Comparison of ENCODE assay signal across 9 cellular contexts in the genomic region with DNA sequence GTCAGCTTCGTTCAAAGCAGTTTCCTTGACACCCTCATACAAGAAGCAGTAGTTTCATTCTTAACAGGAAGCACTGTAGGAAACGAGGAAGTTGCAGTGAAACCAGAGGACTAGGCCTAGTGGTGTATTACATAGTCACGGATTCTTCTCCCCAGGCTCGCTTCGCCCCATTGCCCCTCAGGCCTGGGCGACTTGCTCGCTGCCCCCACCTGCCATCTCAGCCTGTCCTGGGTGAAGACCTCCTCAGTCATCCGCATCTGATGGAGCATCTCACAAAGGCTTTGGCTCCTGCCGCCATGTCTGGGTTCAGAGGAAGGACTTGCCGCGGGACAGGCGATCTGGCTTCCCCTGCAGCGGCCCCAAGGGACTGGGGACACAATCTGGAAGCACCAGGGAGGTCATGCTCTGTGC.
DNase-seq lines count a peak whose midpoint lies in the region; ATAC-seq and TF ChIP-seq lines count a peak whose summit lies in the region.
"Had no signal": no experiment of that assay in that cellular context is flagged by ENCODE, and none has a peak within 500 bp of the region (broad histone marks: within the 10 kb centered on the region; RNA-seq: fewer than 3 reads in every experiment).

No MANE protein-coding gene starts in this region.

- peak overlapping the region in 9 of 10 experiments; percentile 6 to 56 (median 37); a peak in 13 of 20 replicates for H3K4me3 ChIP-seq in BLaER1 treated with 17β-estradiol and CSF1 and Interleukin-3, amounts not matched to agents 10 nM and 100 nM
- H3K4me3 ChIP-seq in MM.1S (ENCODE audit: low read length): no peak overlapping the region

- H3K4me2 ChIP-seq in BLaER1 treated with 17β-estradiol and CSF1 and Interleukin-3, amounts not matched to agents 10 nM and 100 nM: peak overlapping the region; percentile 65 to 89 (median 74)
- H3K4me2 ChIP-seq in MM.1S (ENCODE audit: low read depth, low read length): no peak overlapping the region

- H4K20me1 ChIP-seq in BLaER1 treated with 17β-estradiol and CSF1 and Interleukin-3, amounts not matched to agents 10 nM and 100 nM: no peaks in the 10 kb centered on the region
- H4K20me1 ChIP-seq in MM.1S (ENCODE audit: insufficient read depth, low read length): no peaks in the 10 kb centered on the region

- ATAC-seq in GM19438 (IDR thresholded peaks at IDR 0.05; ENCODE audit: low read depth, unreplicated experiment) (peak; percentile 91), HG03103 (IDR thresholded peaks at IDR 0.05; ENCODE audit: low read depth, unreplicated experiment) (peak; percentile 96), T-helper 17 cell (peak; percentile 65)

- no peaks in the 10 kb centered on the region for H3K36me3 Mint-ChIP-seq in T-helper 17 cell (ENCODE audit: low read depth)

- H3K4me1 ChIP-seq in BLaER1 treated with 17β-estradiol and CSF1 and Interleukin-3, amounts not matched to agents 10 nM and 100 nM: peaks cover 21 to 25% (median 24%) of the 10 kb centered on the region in 10 experiments
- no peaks in the 10 kb centered on the region for H3K4me1 ChIP-seq in MM.1S (ENCODE audit: low read length)

- no peaks in the 10 kb centered on the region for H3K79me2 ChIP-seq in MM.1S (ENCODE audit: low read length)

- peak overlapping the region; percentile 73 to 87 (median 80) for H3K27ac ChIP-seq in BLaER1 treated with 17β-estradiol and CSF1 and Interleukin-3, amounts not matched to agents 10 nM and 100 nM
- no peak overlapping the region for H3K27ac ChIP-seq in MM.1S (ENCODE audit: low read length)

- no peak overlapping the region for H3K27ac Mint-ChIP-seq in T-helper 17 cell

- H3K4me1 Mint-ChIP-seq in T-helper 17 cell: peaks cover 5% of the 10 kb centered on the region

- DNase-seq in T-helper 17 cell (no peak), MM.1S (no peak), NCI-H2107 treated with DMSO at 0.1 percent for 48 hours (lab: John Stamatoyannopoulos, UW; ENCODE audit: unreplicated experiment) (no peak), SK-N-DZ (ENCODE audit: low spot score) (no peak)
- DNase-seq in activated CD4-positive, alpha-beta T cell treated with anti-CD3 and anti-CD28 coated beads, Interleukin-2, amount 50 U/mL, for 48 hours: no peak
- DNase-seq: activated gamma-delta T cell had no signal

- peaks cover 4% of the 10 kb centered on the region for H3K27me3 Mint-ChIP-seq in T-helper 17 cell

- H3K9me2 ChIP-seq in MM.1S (replicated peaks; ENCODE audit: insufficient read depth, low read length): no peaks in the 10 kb centered on the region

- peaks cover 0 to 8% (median 0%) of the 10 kb centered on the region in 11 experiments; a peak in 10 of 22 replicates for H3K9me3 ChIP-seq in BLaER1 treated with 17β-estradiol and CSF1 and Interleukin-3, amounts not matched to agents 10 nM and 100 nM (replicated peaks in 1 of 11)
- H3K9me3 ChIP-seq in T-helper 17 cell (ENCODE audit: control insufficient read depth, low read length, poor library complexity, severe bottlenecking) (no peaks in the 10 kb centered on the region), MM.1S (replicated peaks; ENCODE audit: insufficient read depth, low read length) (no peaks in the 10 kb centered on the region)

- no peak for TF ChIP-seq CTCF in MM.1S (IDR thresholded peaks at IDR 0.05; ENCODE audit: low read length)

- H3K9ac ChIP-seq in BLaER1 treated with 17β-estradiol and CSF1 and Interleukin-3, amounts not matched to agents 10 nM and 100 nM: peak overlapping the region; percentile 56 to 74 (median 70)
- no peak overlapping the region for H3K9ac ChIP-seq in MM.1S (ENCODE audit: low read length)

- no peak overlapping the region for H3K4me3 Mint-ChIP-seq in T-helper 17 cell

- no peaks in the 10 kb centered on the region for H3K27me3 ChIP-seq in BLaER1 treated with 17β-estradiol and CSF1 and Interleukin-3, amounts not matched to agents 10 nM and 100 nM
- no peaks in the 10 kb centered on the region for H3K27me3 ChIP-seq in MM.1S (replicated peaks; ENCODE audit: insufficient read depth, low read length)

- no peaks in the 10 kb centered on the region for H3F3A ChIP-seq in MM.1S (ENCODE audit: insufficient read depth, low read length)

- no peaks in the 10 kb centered on the region for H3K36me3 ChIP-seq in BLaER1 treated with 17β-estradiol and CSF1 and Interleukin-3, amounts not matched to agents 10 nM and 100 nM
- H3K36me3 ChIP-seq in MM.1S (replicated peaks; ENCODE audit: insufficient read depth, low read length): no peaks in the 10 kb centered on the region

- no peak overlapping the region for H2AFZ ChIP-seq in MM.1S (ENCODE audit: low read length)
